Comparison of ENCODE assay signal across 8 cellular contexts in genomic region chr5:147391781-147392180, GRCh38.
A peak's percentile ranks its signal among the peaks of the same experiment; 100 is the strongest.
DNase-seq lines count a peak whose midpoint lies in the region; ATAC-seq, FAIRE-seq and TF ChIP-seq lines count a peak whose summit lies in the region.

No MANE protein-coding gene starts in this region.

- ATAC-seq in activated CD8-positive, alpha-beta memory T cell treated with anti-CD3 and anti-CD28 coated beads, Interleukin-2, amount 10 ng/mL, durations not matched to agents 7 days and 5 days, result peak; percentile 45
- ATAC-seq in HG02678 (IDR thresholded peaks at IDR 0.05; ENCODE audit: unreplicated experiment) (peak; percentile 76), HepG2 (peak; percentile 98)

- TF ChIP-seq EP300 in HepG2 (IDR thresholded peaks at IDR 0.05; ENCODE audit: low read depth in 2 of 2, low read length in 2 of 2), result no peak
- TF ChIP-seq EP300 in HepG2 (CRISPR knock-in tag; IDR thresholded peaks at IDR 0.05; ENCODE audit: borderline replicate concordance), result no peak

- TF ChIP-seq RAD21 in HepG2 (CRISPR knock-in tag; IDR thresholded peaks at IDR 0.05), result no peak

- no peak overlapping the region for H3K27ac Mint-ChIP-seq in activated CD8-positive, alpha-beta memory T cell treated with anti-CD3 and anti-CD28 coated beads, Interleukin-2, amount 10 ng/mL, durations not matched to agents 7 days and 5 days
- no peak overlapping the region for H3K27ac Mint-ChIP-seq in activated naive CD4-positive, alpha-beta T cell treated with anti-CD3 and anti-CD28 coated beads for 36 hours

- H3K4me3 ChIP-seq in MG63 (no peak overlapping the region), breast epithelium (no peak overlapping the region), HepG2 (replicated peaks in 1 of 3; ENCODE audit: insufficient read depth in 1 of 3, low read depth in 2 of 3, low read length in 3 of 3) (no peak overlapping the region)

- intact Hi-C loops in breast epithelium (cut with DNase I; ENCODE audit: low total_unique reads), result no loop called here
- intact Hi-C loops in HepG2 (cut with micrococcal nuclease; ENCODE audit: unreplicated experiment), result loop anchor here (10.0 kb wide), 1 partner anchor 167 kb away; no protein-coding TSS in a partner anchor
- intact Hi-C loops in activated naive CD4-positive, alpha-beta T cell treated with anti-CD3 and anti-CD28 coated beads for 36 hours (cut with micrococcal nuclease), result no loop called here

- no peak overlapping the region for H3K27ac ChIP-seq in breast epithelium
- no peak overlapping the region for H3K27ac ChIP-seq in HepG2 (ENCODE audit: extremely low read length, insufficient read depth, low read length)

- H3K36me3 Mint-ChIP-seq in activated CD8-positive, alpha-beta memory T cell treated with anti-CD3 and anti-CD28 coated beads, Interleukin-2, amount 10 ng/mL, durations not matched to agents 7 days and 5 days, result no peaks in the 10 kb centered on the region
- no peaks in the 10 kb centered on the region for H3K36me3 Mint-ChIP-seq in activated naive CD4-positive, alpha-beta T cell treated with anti-CD3 and anti-CD28 coated beads for 36 hours (ENCODE audit: low read depth)

- H2AFZ ChIP-seq in HepG2 (ENCODE audit: low read length), result no peak overlapping the region

- no peaks in the 10 kb centered on the region for H3K79me2 ChIP-seq in HepG2 (ENCODE audit: insufficient read depth, low read length)

- TF ChIP-seq CTCF in breast epithelium (IDR thresholded peaks at IDR 0.05), result peak in 2 of 3 donors; percentile 13 to 32
- peak; percentile 34 for TF ChIP-seq CTCF in HepG2 (CRISPR knock-in tag; IDR thresholded peaks at IDR 0.05)

- no peak overlapping the region for H3K4me3 Mint-ChIP-seq in activated CD8-positive, alpha-beta memory T cell treated with anti-CD3 and anti-CD28 coated beads, Interleukin-2, amount 10 ng/mL, durations not matched to agents 7 days and 5 days
- no peak overlapping the region for H3K4me3 Mint-ChIP-seq in activated naive CD4-positive, alpha-beta T cell treated with anti-CD3 and anti-CD28 coated beads for 36 hours

- no peaks in the 10 kb centered on the region for H4K20me1 ChIP-seq in HepG2 (ENCODE audit: insufficient read depth, low read length)

- in situ Hi-C loops in HepG2 (cut with HindIII; ENCODE audit: extremely low pct_ligation_motif_present, low pct_unique_long_range_greater_than_20kb), result no loop called here

- DNase-seq in activated CD8-positive, alpha-beta memory T cell treated with anti-CD3 and anti-CD28 coated beads, Interleukin-2, amount 10 ng/mL, durations not matched to agents 7 days and 5 days, result no peak
- no peak for DNase-seq in activated CD8-positive, alpha-beta memory T cell treated with anti-CD3 and anti-CD28 coated beads, Interleukin-2, amount 50 U/mL, for 4 hours
- peak; percentile 83 for DNase-seq in MG63
- no peak for DNase-seq in breast epithelium (ENCODE audit: low spot score in 2 of 2)
- DNase-seq in HepG2 (ENCODE audit: low spot score), result peak; percentile 25
- DNase-seq in cerebellar nuclear complex (lab: John Stamatoyannopoulos, UW), result no peak
- no peak for DNase-seq in activated naive CD4-positive, alpha-beta T cell treated with anti-CD3 and anti-CD28 coated beads for 36 hours

- H3K4me1 ChIP-seq in breast epithelium (no peaks in the 10 kb centered on the region), HepG2 (ENCODE audit: insufficient read depth, low read length) (no peaks in the 10 kb centered on the region)

- CTCF ChIA-PET in activated CD8-positive, alpha-beta memory T cell treated with anti-CD3 and anti-CD28 coated beads, Interleukin-2, amount 10 ng/mL, durations not matched to agents 7 days and 5 days (lab: Charles Lee), result interaction anchor here (2.5 kb wide), 1 partner anchor 10 kb away, joined by 9 read pairs; no protein-coding TSS in a partner anchor
- CTCF ChIA-PET in HepG2 (lab: Yijun Ruan, JAX; ENCODE audit: low intra/inter-chr PET ratio, low total read pairs), result no interaction called here
- CTCF ChIA-PET in activated naive CD4-positive, alpha-beta T cell treated with anti-CD3 and anti-CD28 coated beads for 36 hours (lab: Charles Lee), result no interaction called here

- no peak overlapping the region for H3K9ac ChIP-seq in HepG2 (ENCODE audit: insufficient read depth, low read depth, low read length)

- POLR2A ChIA-PET in HepG2 (lab: Yijun Ruan, JAX), result no interaction called here

- FAIRE-seq in HepG2 (lab: Jason Lieb, UNC), result peak; percentile 15

- H3K27me3 ChIP-seq in MG63 (no peaks in the 10 kb centered on the region), breast epithelium (no peaks in the 10 kb centered on the region), HepG2 (ENCODE audit: control insufficient read depth in 1 of 2, insufficient read depth in 2 of 2, low read length in 2 of 2) (0 out of 5 replicates have a peak, but pooled peaks cover 0 to 4% of the 10 kb centered on the region in 2 experiments)

- H3K4me1 Mint-ChIP-seq in activated CD8-positive, alpha-beta memory T cell treated with anti-CD3 and anti-CD28 coated beads, Interleukin-2, amount 10 ng/mL, durations not matched to agents 7 days and 5 days, result no peaks in the 10 kb centered on the region
- no peaks in the 10 kb centered on the region for H3K4me1 Mint-ChIP-seq in activated naive CD4-positive, alpha-beta T cell treated with anti-CD3 and anti-CD28 coated beads for 36 hours (ENCODE audit: low read depth)

- peaks cover 46% of the 10 kb centered on the region for H3K36me3 ChIP-seq in MG63
- no peaks in the 10 kb centered on the region for H3K36me3 ChIP-seq in breast epithelium
- no peaks in the 10 kb centered on the region for H3K36me3 ChIP-seq in HepG2 (replicated peaks in 1 of 2; ENCODE audit: control insufficient read depth in 1 of 2, insufficient read depth in 2 of 2, low read length in 2 of 2)

- H3K9me3 ChIP-seq in MG63, result no peaks in the 10 kb centered on the region
- H3K9me3 ChIP-seq in breast epithelium, result no peaks in the 10 kb centered on the region
- H3K9me3 ChIP-seq in HepG2 (ENCODE audit: low read length), result no peaks in the 10 kb centered on the region

- H3K9me3 Mint-ChIP-seq in activated CD8-positive, alpha-beta memory T cell treated with anti-CD3 and anti-CD28 coated beads, Interleukin-2, amount 10 ng/mL, durations not matched to agents 7 days and 5 days (ENCODE audit: low read depth), result no peaks in the 10 kb centered on the region
- no peaks in the 10 kb centered on the region for H3K9me3 Mint-ChIP-seq in activated naive CD4-positive, alpha-beta T cell treated with anti-CD3 and anti-CD28 coated beads for 36 hours

- no peak overlapping the region for H3K4me2 ChIP-seq in HepG2 (ENCODE audit: low read depth, low read length)

- TF ChIP-seq POLR2A in breast epithelium (IDR thresholded peaks at IDR 0.05) (no peak), HepG2 (IDR thresholded peaks at IDR 0.05; ENCODE audit: insufficient read depth in 1 of 2, low read depth in 2 of 2, low read length in 2 of 2) (no peak)

- H3K27me3 Mint-ChIP-seq in activated CD8-positive, alpha-beta memory T cell treated with anti-CD3 and anti-CD28 coated beads, Interleukin-2, amount 10 ng/mL, durations not matched to agents 7 days and 5 days, result peaks cover 8% of the 10 kb centered on the region
- peaks cover 5% of the 10 kb centered on the region for H3K27me3 Mint-ChIP-seq in activated naive CD4-positive, alpha-beta T cell treated with anti-CD3 and anti-CD28 coated beads for 36 hours (ENCODE audit: low read depth)

- BruUV-seq in HepG2 (replicated peaks; lab: Mats Ljungman, UMichigan), result no TSS peak

- WGBS in HepG2 (ENCODE audit: low lambda C conversion rate), result 25% methylated on average over 5 of the region's 5 CpGs

TF ChIP-seq in HepG2, 621 proteins besides CTCF, POLR2A, EP300 and RAD21:
- TF ChIP-seq NCOA1 (CRISPR knock-in tag; IDR thresholded peaks at IDR 0.05), result no peak
- no peak for TF ChIP-seq GABPB1 (CRISPR knock-in tag; IDR thresholded peaks at IDR 0.05)
- no peak for TF ChIP-seq ZNF431 (CRISPR knock-in tag; IDR thresholded peaks at IDR 0.05; ENCODE audit: borderline replicate concordance, low read depth)
- peak; percentile 43 for TF ChIP-seq STAG1 (CRISPR knock-in tag; IDR thresholded peaks at IDR 0.05)
- peak; percentile 32; the same call in 1 of the 2 replicates for TF ChIP-seq FOSL2 (CRISPR knock-in tag; IDR thresholded peaks at IDR 0.05)
- TF ChIP-seq PREB (CRISPR knock-in tag; IDR thresholded peaks at IDR 0.05), result no peak
- no peak for TF ChIP-seq PRMT3 (CRISPR knock-in tag; IDR thresholded peaks at IDR 0.05; ENCODE audit: borderline replicate concordance, low read depth)
- TF ChIP-seq ZFP62 (CRISPR knock-in tag; IDR thresholded peaks at IDR 0.05), result no peak
- TF ChIP-seq ZFAT (CRISPR knock-in tag; conservative IDR thresholded peaks at IDR 0.05), result no peak
- TF ChIP-seq ZNF724P (CRISPR knock-in tag; IDR thresholded peaks at IDR 0.05; ENCODE audit: borderline replicate concordance), result no peak
- TF ChIP-seq ZNF205 (CRISPR knock-in tag; IDR thresholded peaks at IDR 0.05), result no peak
- TF ChIP-seq ZNF768 (CRISPR knock-in tag; IDR thresholded peaks at IDR 0.05), result peak; percentile 30; the same call in 1 of the 2 replicates
- no peak for TF ChIP-seq ZNF274 (CRISPR knock-in tag; IDR thresholded peaks at IDR 0.05)

Comparison
In these comparisons a context has a peak if more than half of its experiments do, and no peak if none do; other contexts are left out.
1. ATAC-seq: peak in every context shown above with its lines; median percentile 98 in HepG2; 76 in HG02678; 45 in activated CD8-positive, alpha-beta memory T cell treated with anti-CD3 and anti-CD28 coated beads, Interleukin-2, amount 10 ng/mL, durations not matched to agents 7 days and 5 days.
2. DNase-seq: peak in MG63 (single experiment) and HepG2 (single experiment); none in activated CD8-positive, alpha-beta memory T cell treated with anti-CD3 and anti-CD28 coated beads, Interleukin-2, amount 10 ng/mL, durations not matched to agents 7 days and 5 days (single experiment), activated CD8-positive, alpha-beta memory T cell treated with anti-CD3 and anti-CD28 coated beads, Interleukin-2, amount 50 U/mL, for 4 hours (single experiment), breast epithelium (0 of 2), cerebellar nuclear complex (0 of 2) and activated naive CD4-positive, alpha-beta T cell treated with anti-CD3 and anti-CD28 coated beads for 36 hours (single experiment).